1 cellular context compared by ENCODE assay signal in genomic region chr9:120714846-120715231, GRCh38.
A peak's percentile ranks its signal among the peaks of the same experiment; 100 is the strongest.
TF ChIP-seq lines count a peak whose summit lies in the region.

No MANE protein-coding gene starts in this region.

TF ChIP-seq in K562, 482 proteins besides CTCF, POLR2A, EP300 and RAD21 (continued from another document and continues in another):
- TF ChIP-seq REST (CRISPR knock-in tag; IDR thresholded peaks at IDR 0.05; ENCODE audit: low read depth), result no peak
- TF ChIP-seq ZNF24 (IDR thresholded peaks at IDR 0.05), result peak; percentile 63; the same call in 1 of the 2 replicates
- TF ChIP-seq ZFP36 (IDR thresholded peaks at IDR 0.05; ENCODE audit: low read depth, low read length, partially characterized antibody), result no peak
- TF ChIP-seq, protein P1, sequence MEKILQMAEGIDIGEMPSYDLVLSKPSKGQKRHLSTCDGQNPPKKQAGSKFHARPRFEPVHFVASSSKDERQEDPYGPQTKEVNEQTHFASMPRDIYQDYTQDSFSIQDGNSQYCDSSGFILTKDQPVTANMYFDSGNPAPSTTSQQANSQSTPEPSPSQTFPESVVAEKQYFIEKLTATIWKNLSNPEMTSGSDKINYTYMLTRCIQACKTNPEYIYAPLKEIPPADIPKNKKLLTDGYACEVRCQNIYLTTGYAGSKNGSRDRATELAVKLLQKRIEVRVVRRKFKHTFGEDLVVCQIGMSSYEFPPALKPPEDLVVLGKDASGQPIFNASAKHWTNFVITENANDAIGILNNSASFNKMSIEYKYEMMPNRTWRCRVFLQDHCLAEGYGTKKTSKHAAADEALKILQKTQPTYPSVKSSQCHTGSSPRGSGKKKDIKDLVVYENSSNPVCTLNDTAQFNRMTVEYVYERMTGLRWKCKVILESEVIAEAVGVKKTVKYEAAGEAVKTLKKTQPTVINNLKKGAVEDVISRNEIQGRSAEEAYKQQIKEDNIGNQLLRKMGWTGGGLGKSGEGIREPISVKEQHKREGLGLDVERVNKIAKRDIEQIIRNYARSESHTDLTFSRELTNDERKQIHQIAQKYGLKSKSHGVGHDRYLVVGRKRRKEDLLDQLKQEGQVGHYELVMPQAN (IDR thresholded peaks at IDR 0.05; ENCODE audit: borderline replicate concordance), result no peak; the same call in 1 of the 2 replicates
- no peak for TF ChIP-seq ZNF511 (CRISPR knock-in tag; IDR thresholded peaks at IDR 0.05)
- TF ChIP-seq ZNF311 (CRISPR knock-in tag; IDR thresholded peaks at IDR 0.05), result no peak
- TF ChIP-seq HDAC2 (IDR thresholded peaks at IDR 0.05), result peak; percentile 97
- TF ChIP-seq MED1 (CRISPR knock-in tag; IDR thresholded peaks at IDR 0.05; ENCODE audit: borderline replicate concordance), result no peak
- TF ChIP-seq FOSL1 (tag; conservative IDR thresholded peaks at IDR 0.05), result no peak
- TF ChIP-seq ADNP (tag; IDR thresholded peaks at IDR 0.05), result peak; percentile 89
- no peak for TF ChIP-seq L3MBTL2 (IDR thresholded peaks at IDR 0.05)
- no peak for TF ChIP-seq SMAD2 (IDR thresholded peaks at IDR 0.05; ENCODE audit: low read depth, low read length)
- TF ChIP-seq ZC3H8 (IDR thresholded peaks at IDR 0.05), result no peak
- no peak for TF ChIP-seq XRCC4 (IDR thresholded peaks at IDR 0.05; ENCODE audit: extremely low read depth, insufficient read depth, insufficient read length)
- TF ChIP-seq CREBBP (IDR thresholded peaks at IDR 0.05; ENCODE audit: low read depth, low read length), result no peak
- TF ChIP-seq, protein P2, sequence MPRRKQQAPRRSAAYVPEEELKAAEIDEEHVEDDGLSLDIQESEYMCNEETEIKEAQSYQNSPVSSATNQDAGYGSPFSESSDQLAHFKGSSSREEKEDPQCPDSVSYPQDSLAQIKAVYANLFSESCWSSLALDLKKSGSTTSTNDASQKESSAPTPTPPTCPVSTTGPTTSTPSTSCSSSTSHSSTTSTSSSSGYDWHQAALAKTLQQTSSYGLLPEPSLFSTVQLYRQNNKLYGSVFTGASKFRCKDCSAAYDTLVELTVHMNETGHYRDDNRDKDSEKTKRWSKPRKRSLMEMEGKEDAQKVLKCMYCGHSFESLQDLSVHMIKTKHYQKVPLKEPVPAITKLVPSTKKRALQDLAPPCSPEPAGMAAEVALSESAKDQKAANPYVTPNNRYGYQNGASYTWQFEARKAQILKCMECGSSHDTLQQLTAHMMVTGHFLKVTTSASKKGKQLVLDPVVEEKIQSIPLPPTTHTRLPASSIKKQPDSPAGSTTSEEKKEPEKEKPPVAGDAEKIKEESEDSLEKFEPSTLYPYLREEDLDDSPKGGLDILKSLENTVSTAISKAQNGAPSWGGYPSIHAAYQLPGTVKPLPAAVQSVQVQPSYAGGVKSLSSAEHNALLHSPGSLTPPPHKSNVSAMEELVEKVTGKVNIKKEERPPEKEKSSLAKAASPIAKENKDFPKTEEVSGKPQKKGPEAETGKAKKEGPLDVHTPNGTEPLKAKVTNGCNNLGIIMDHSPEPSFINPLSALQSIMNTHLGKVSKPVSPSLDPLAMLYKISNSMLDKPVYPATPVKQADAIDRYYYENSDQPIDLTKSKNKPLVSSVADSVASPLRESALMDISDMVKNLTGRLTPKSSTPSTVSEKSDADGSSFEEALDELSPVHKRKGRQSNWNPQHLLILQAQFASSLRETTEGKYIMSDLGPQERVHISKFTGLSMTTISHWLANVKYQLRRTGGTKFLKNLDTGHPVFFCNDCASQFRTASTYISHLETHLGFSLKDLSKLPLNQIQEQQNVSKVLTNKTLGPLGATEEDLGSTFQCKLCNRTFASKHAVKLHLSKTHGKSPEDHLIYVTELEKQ (CRISPR knock-in tag; IDR thresholded peaks at IDR 0.05), result no peak
- TF ChIP-seq TRIM24 (IDR thresholded peaks at IDR 0.05), result 0 out of 4 replicates have a peak, but pooled peaks of 1 of the 2 experiments have one; percentile 14
- no peak for TF ChIP-seq RBBP5 (IDR thresholded peaks at IDR 0.05; ENCODE audit: borderline replicate concordance, insufficient read depth, low read length, poor library complexity, severe bottlenecking)
- TF ChIP-seq SMARCE1 (IDR thresholded peaks at IDR 0.05), result peak; percentile 44; the same call in 1 of the 2 replicates
- TF ChIP-seq MYC (IDR thresholded peaks at IDR 0.05; ENCODE audit: low read depth, low read length), result no peak
- peak; percentile 58; the same call in 1 of the 2 replicates for TF ChIP-seq MYC (CRISPR knock-in tag; IDR thresholded peaks at IDR 0.05; ENCODE audit: borderline replicate concordance, low read depth)
- 0 out of 2 replicates have a peak, but pooled peaks have one; percentile 14 for TF ChIP-seq GABPA (tag; conservative IDR thresholded peaks at IDR 0.05; ENCODE audit: low read depth)
- no peak for TF ChIP-seq THRAP3 (IDR thresholded peaks at IDR 0.05; ENCODE audit: borderline replicate concordance)
- TF ChIP-seq MEIS2 (IDR thresholded peaks at IDR 0.05; ENCODE audit: partially characterized antibody), result no peak
- no peak for TF ChIP-seq CREB1 (IDR thresholded peaks at IDR 0.05)
- TF ChIP-seq CREB1 (CRISPR knock-in tag; IDR thresholded peaks at IDR 0.05), result no peak
- TF ChIP-seq TGIF2 (CRISPR knock-in tag; IDR thresholded peaks at IDR 0.05), result no peak
- no peak for TF ChIP-seq ZZZ3 (IDR thresholded peaks at IDR 0.05)
- no peak for TF ChIP-seq SMARCC2 (IDR thresholded peaks at IDR 0.05; ENCODE audit: low read depth)
- TF ChIP-seq DDX20 (tag; IDR thresholded peaks at IDR 0.05; ENCODE audit: low read depth), result no peak
- no peak for TF ChIP-seq ELF4 (CRISPR knock-in tag; IDR thresholded peaks at IDR 0.05)
- TF ChIP-seq HDGF (IDR thresholded peaks at IDR 0.05), result peak; percentile 92
- TF ChIP-seq E2F1 (CRISPR knock-in tag; IDR thresholded peaks at IDR 0.05), result peak; percentile 13; the same call in 1 of the 2 replicates
- peak; percentile 40; the same call in 1 of the 2 replicates for TF ChIP-seq DMBX1 (CRISPR knock-in tag; IDR thresholded peaks at IDR 0.05; ENCODE audit: borderline replicate concordance)
- TF ChIP-seq, protein P3, sequence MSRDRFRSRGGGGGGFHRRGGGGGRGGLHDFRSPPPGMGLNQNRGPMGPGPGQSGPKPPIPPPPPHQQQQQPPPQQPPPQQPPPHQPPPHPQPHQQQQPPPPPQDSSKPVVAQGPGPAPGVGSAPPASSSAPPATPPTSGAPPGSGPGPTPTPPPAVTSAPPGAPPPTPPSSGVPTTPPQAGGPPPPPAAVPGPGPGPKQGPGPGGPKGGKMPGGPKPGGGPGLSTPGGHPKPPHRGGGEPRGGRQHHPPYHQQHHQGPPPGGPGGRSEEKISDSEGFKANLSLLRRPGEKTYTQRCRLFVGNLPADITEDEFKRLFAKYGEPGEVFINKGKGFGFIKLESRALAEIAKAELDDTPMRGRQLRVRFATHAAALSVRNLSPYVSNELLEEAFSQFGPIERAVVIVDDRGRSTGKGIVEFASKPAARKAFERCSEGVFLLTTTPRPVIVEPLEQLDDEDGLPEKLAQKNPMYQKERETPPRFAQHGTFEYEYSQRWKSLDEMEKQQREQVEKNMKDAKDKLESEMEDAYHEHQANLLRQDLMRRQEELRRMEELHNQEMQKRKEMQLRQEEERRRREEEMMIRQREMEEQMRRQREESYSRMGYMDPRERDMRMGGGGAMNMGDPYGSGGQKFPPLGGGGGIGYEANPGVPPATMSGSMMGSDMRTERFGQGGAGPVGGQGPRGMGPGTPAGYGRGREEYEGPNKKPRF (IDR thresholded peaks at IDR 0.05; ENCODE audit: low read depth, low read length), result no peak
- no peak for TF ChIP-seq DPF2 (IDR thresholded peaks at IDR 0.05)
- TF ChIP-seq GATAD2A (IDR thresholded peaks at IDR 0.05), result no peak
- TF ChIP-seq, protein P4, sequence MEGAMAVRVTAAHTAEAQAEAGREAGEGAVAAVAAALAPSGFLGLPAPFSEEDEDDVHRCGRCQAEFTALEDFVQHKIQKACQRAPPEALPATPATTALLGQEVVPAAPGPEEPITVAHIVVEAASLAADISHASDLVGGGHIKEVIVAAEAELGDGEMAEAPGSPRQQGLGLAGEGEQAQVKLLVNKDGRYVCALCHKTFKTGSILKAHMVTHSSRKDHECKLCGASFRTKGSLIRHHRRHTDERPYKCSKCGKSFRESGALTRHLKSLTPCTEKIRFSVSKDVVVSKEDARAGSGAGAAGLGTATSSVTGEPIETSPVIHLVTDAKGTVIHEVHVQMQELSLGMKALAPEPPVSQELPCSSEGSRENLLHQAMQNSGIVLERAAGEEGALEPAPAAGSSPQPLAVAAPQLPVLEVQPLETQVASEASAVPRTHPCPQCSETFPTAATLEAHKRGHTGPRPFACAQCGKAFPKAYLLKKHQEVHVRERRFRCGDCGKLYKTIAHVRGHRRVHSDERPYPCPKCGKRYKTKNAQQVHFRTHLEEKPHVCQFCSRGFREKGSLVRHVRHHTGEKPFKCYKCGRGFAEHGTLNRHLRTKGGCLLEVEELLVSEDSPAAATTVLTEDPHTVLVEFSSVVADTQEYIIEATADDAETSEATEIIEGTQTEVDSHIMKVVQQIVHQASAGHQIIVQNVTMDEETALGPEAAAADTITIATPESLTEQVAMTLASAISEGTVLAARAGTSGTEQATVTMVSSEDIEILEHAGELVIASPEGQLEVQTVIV (CRISPR knock-in tag; IDR thresholded peaks at IDR 0.05; ENCODE audit: borderline replicate concordance), result no peak
- TF ChIP-seq TBP (optimal IDR thresholded peaks at IDR 0.05; ENCODE audit: low read depth, low read length), result no peak
- TF ChIP-seq DLX4 (CRISPR knock-in tag; IDR thresholded peaks at IDR 0.05), result no peak
- TF ChIP-seq MTA1 (IDR thresholded peaks at IDR 0.05; ENCODE audit: borderline replicate concordance), result no peak
- no peak for TF ChIP-seq ATF3 (IDR thresholded peaks at IDR 0.05)
- TF ChIP-seq ATF3 (CRISPR knock-in tag; conservative IDR thresholded peaks at IDR 0.05), result no peak
- TF ChIP-seq BDP1 (IDR thresholded peaks at IDR 0.05; ENCODE audit: insufficient read depth, insufficient read length), result no peak
- no peak for TF ChIP-seq MEF2D (tag; conservative IDR thresholded peaks at IDR 0.05; ENCODE audit: low read depth)
- TF ChIP-seq ZNF780A (CRISPR knock-in tag; IDR thresholded peaks at IDR 0.05), result no peak
- no peak for TF ChIP-seq RFX7 (CRISPR knock-in tag; IDR thresholded peaks at IDR 0.05)
- TF ChIP-seq ZNF146 (CRISPR knock-in tag; IDR thresholded peaks at IDR 0.05; ENCODE audit: unreplicated experiment), result no peak
- no peak for TF ChIP-seq E2F5 (CRISPR knock-in tag; IDR thresholded peaks at IDR 0.05)
